1 cellular context compared by ENCODE assay signal in the genomic region with DNA sequence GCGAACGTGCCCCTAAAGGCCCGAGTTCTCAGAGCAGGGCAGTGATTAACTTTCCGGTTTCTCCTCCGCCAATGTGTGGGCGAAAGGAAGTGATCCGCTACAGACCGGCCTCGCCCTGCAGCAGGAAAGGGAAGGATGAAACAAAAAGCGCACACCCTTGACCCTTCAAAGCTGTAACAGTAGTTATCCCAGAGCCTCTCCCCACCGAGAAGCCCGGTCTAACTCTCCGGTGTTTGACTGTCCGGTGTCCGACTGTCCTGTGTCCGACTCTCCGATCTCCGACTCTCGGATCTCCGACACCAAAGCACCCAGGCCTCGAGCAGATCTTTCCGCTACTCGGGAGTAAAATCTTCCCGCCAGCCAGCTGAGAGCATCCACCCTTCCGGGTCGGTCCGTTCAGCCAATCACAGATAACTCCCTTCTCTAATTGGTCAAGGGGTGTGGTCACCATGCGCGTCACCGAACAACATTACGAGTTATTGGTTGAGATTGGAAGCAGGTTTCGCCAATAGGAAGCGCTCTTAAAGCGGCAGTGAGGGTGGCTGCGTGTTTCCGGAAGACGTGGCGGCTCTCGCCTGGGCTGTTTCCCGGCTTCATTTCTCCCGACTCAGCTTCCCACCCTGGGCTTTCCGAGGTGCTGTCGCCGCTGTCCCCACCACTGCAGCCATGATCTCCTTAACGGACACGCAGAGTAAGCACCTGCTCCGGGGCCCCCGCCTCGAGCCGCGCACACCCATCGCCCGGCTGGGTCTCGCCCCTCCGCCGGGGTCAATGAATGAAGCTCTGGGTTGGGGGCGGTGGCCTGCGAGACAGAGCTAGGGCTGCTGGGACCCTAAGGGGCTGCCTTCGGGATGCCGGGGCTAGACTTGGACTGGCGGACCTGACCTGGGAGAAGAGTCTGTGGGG.
TF ChIP-seq lines count a peak whose summit lies in the region.

A gene with protein sequence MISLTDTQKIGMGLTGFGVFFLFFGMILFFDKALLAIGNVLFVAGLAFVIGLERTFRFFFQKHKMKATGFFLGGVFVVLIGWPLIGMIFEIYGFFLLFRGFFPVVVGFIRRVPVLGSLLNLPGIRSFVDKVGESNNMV (plus strand): TSS at position 532 of the 906 bp plus-strand sequence. CDS start 135 bp downstream, at position 667.
Gene RECQL, minus strand, starts transcription at position 378 of the 906 bp plus-strand sequence. CDS start 2,065 bp downstream, outside the sequence.

TF ChIP-seq in HEK293, 187 proteins besides CTCF, POLR2A, EP300 and RAD21 (continued from another document and continues in another):
- TF ChIP-seq ZBTB11 (tag by site-specific recombination; conservative IDR thresholded peaks at IDR 0.05; ENCODE audit: low read depth) = peak; percentile 94
- peak; percentile 8 for TF ChIP-seq ZNF660 (tag by site-specific recombination; IDR thresholded peaks at IDR 0.05)
- no peak for TF ChIP-seq ZNF473 (tag by site-specific recombination; IDR thresholded peaks at IDR 0.05)
- TF ChIP-seq, protein P1, sequence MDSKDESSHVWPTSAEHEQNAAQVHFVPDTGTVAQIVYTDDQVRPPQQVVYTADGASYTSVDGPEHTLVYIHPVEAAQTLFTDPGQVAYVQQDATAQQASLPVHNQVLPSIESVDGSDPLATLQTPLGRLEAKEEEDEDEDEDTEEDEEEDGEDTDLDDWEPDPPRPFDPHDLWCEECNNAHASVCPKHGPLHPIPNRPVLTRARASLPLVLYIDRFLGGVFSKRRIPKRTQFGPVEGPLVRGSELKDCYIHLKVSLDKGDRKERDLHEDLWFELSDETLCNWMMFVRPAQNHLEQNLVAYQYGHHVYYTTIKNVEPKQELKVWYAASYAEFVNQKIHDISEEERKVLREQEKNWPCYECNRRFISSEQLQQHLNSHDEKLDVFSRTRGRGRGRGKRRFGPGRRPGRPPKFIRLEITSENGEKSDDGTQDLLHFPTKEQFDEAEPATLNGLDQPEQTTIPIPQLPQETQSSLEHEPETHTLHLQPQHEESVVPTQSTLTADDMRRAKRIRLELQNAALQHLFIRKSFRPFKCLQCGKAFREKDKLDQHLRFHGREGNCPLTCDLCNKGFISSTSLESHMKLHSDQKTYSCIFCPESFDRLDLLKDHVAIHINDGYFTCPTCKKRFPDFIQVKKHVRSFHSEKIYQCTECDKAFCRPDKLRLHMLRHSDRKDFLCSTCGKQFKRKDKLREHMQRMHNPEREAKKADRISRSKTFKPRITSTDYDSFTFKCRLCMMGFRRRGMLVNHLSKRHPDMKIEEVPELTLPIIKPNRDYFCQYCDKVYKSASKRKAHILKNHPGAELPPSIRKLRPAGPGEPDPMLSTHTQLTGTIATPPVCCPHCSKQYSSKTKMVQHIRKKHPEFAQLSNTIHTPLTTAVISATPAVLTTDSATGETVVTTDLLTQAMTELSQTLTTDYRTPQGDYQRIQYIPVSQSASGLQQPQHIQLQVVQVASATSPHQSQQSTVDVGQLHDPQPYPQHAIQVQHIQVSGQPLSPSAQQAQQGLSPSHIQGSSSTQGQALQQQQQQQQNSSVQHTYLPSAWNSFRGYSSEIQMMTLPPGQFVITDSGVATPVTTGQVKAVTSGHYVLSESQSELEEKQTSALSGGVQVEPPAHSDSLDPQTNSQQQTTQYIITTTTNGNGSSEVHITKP (tag by site-specific recombination; IDR thresholded peaks at IDR 0.05) = no peak
- no peak for TF ChIP-seq ZNF791 (tag by site-specific recombination; IDR thresholded peaks at IDR 0.05)
- TF ChIP-seq ZNF311 (tag by site-specific recombination; IDR thresholded peaks at IDR 0.05; ENCODE audit: borderline replicate concordance) = no peak
- TF ChIP-seq, protein P2, sequence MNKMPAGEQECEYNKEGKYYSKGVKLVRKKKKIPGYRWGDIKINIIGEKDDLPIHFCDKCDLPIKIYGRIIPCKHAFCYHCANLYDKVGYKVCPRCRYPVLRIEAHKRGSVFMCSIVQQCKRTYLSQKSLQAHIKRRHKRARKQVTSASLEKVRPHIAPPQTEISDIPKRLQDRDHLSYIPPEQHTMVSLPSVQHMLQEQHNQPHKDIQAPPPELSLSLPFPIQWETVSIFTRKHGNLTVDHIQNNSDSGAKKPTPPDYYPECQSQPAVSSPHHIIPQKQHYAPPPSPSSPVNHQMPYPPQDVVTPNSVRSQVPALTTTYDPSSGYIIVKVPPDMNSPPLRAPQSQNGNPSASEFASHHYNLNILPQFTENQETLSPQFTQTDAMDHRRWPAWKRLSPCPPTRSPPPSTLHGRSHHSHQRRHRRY (tag by site-specific recombination; IDR thresholded peaks at IDR 0.05) = no peak
- TF ChIP-seq ZNF560 (tag by site-specific recombination; IDR thresholded peaks at IDR 0.05; ENCODE audit: borderline replicate concordance) = no peak
- TF ChIP-seq HOXC10 (CRISPR knock-in tag; IDR thresholded peaks at IDR 0.05) = no peak
- TF ChIP-seq ZNF747 (tag by site-specific recombination; IDR thresholded peaks at IDR 0.05) = no peak
- peak; percentile 47; the same call in 1 of the 2 replicates for TF ChIP-seq ZFP37 (tag by site-specific recombination; IDR thresholded peaks at IDR 0.05)
- 0 out of 2 replicates have a peak, but pooled peaks have one; percentile 9 for TF ChIP-seq ZNF843 (tag by site-specific recombination; IDR thresholded peaks at IDR 0.05)
- no peak for TF ChIP-seq ZNF521 (tag by site-specific recombination; IDR thresholded peaks at IDR 0.05)
- peak; percentile 54; the same call in 1 of the 2 replicates for TF ChIP-seq ZSCAN30 (tag by site-specific recombination; IDR thresholded peaks at IDR 0.05)
- TF ChIP-seq ZNF426 (tag by site-specific recombination; IDR thresholded peaks at IDR 0.05) = no peak
- TF ChIP-seq, protein P3, sequence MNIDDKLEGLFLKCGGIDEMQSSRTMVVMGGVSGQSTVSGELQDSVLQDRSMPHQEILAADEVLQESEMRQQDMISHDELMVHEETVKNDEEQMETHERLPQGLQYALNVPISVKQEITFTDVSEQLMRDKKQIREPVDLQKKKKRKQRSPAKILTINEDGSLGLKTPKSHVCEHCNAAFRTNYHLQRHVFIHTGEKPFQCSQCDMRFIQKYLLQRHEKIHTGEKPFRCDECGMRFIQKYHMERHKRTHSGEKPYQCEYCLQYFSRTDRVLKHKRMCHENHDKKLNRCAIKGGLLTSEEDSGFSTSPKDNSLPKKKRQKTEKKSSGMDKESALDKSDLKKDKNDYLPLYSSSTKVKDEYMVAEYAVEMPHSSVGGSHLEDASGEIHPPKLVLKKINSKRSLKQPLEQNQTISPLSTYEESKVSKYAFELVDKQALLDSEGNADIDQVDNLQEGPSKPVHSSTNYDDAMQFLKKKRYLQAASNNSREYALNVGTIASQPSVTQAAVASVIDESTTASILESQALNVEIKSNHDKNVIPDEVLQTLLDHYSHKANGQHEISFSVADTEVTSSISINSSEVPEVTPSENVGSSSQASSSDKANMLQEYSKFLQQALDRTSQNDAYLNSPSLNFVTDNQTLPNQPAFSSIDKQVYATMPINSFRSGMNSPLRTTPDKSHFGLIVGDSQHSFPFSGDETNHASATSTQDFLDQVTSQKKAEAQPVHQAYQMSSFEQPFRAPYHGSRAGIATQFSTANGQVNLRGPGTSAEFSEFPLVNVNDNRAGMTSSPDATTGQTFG (tag by site-specific recombination; IDR thresholded peaks at IDR 0.05; ENCODE audit: borderline replicate concordance) = no peak
- TF ChIP-seq GLIS1 (tag by site-specific recombination; IDR thresholded peaks at IDR 0.05) = no peak
- peak; percentile 51 for TF ChIP-seq SETDB1 (IDR thresholded peaks at IDR 0.05; ENCODE audit: insufficient read length, low read length)
- TF ChIP-seq ZNF391 (tag by site-specific recombination; IDR thresholded peaks at IDR 0.05; ENCODE audit: borderline replicate concordance, low read depth) = no peak
- TF ChIP-seq ZNF580 (tag by site-specific recombination; IDR thresholded peaks at IDR 0.05) = peak; percentile 68
- TF ChIP-seq, protein P4, sequence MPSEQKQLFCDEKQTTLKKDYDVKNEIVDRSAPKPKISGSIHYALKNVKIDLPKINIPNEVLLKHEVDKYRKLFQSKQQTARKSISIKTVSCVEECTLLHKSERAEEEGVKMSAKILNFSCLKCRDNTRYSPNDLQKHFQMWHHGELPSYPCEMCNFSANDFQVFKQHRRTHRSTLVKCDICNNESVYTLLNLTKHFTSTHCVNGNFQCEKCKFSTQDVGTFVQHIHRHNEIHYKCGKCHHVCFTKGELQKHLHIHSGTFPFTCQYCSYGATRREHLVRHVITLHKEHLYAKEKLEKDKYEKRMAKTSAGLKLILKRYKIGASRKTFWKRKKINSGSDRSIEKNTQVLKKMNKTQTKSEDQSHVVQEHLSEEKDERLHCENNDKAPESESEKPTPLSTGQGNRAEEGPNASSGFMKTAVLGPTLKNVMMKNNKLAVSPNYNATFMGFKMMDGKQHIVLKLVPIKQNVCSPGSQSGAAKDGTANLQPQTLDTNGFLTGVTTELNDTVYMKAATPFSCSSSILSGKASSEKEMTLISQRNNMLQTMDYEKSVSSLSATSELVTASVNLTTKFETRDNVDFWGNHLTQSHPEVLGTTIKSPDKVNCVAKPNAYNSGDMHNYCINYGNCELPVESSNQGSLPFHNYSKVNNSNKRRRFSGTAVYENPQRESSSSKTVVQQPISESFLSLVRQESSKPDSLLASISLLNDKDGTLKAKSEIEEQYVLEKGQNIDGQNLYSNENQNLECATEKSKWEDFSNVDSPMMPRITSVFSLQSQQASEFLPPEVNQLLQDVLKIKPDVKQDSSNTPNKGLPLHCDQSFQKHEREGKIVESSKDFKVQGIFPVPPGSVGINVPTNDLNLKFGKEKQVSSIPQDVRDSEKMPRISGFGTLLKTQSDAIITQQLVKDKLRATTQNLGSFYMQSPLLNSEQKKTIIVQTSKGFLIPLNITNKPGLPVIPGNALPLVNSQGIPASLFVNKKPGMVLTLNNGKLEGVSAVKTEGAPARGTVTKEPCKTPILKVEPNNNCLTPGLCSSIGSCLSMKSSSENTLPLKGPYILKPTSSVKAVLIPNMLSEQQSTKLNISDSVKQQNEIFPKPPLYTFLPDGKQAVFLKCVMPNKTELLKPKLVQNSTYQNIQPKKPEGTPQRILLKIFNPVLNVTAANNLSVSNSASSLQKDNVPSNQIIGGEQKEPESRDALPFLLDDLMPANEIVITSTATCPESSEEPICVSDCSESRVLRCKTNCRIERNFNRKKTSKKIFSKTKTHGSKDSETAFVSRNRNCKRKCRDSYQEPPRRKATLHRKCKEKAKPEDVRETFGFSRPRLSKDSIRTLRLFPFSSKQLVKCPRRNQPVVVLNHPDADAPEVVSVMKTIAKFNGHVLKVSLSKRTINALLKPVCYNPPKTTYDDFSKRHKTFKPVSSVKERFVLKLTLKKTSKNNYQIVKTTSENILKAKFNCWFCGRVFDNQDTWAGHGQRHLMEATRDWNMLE (tag by site-specific recombination; conservative IDR thresholded peaks at IDR 0.05; ENCODE audit: low read depth) = peak; percentile 65
- peak; percentile 58 for TF ChIP-seq ZNF341 (tag by site-specific recombination; IDR thresholded peaks at IDR 0.05; ENCODE audit: low read depth)
- peak; percentile 77 for TF ChIP-seq ZBTB48 (tag by site-specific recombination; IDR thresholded peaks at IDR 0.05)
- no peak for TF ChIP-seq ZSCAN23 (tag by site-specific recombination; IDR thresholded peaks at IDR 0.05)
- peak; percentile 89 for TF ChIP-seq ZBTB17 (tag by site-specific recombination; IDR thresholded peaks at IDR 0.05)
- peak; percentile 35; the same call in 1 of the 2 replicates for TF ChIP-seq SP7 (tag by site-specific recombination; IDR thresholded peaks at IDR 0.05)
- no peak for TF ChIP-seq ZNF10 (tag by site-specific recombination; IDR thresholded peaks at IDR 0.05)
- TF ChIP-seq KLF16 (tag by site-specific recombination; IDR thresholded peaks at IDR 0.05) = peak; percentile 62; the same call in 1 of the 2 replicates
- no peak for TF ChIP-seq ZNF211 (tag by site-specific recombination; IDR thresholded peaks at IDR 0.05; ENCODE audit: low read depth)
- no peak for TF ChIP-seq ZNF121 (tag by site-specific recombination; IDR thresholded peaks at IDR 0.05)
- TF ChIP-seq SP2 (tag by site-specific recombination; IDR thresholded peaks at IDR 0.05) = peak; percentile 89
- no peak for TF ChIP-seq ZNF624 (tag by site-specific recombination; IDR thresholded peaks at IDR 0.05)
- peak; percentile 59 for TF ChIP-seq PRDM1 (tag by site-specific recombination; IDR thresholded peaks at IDR 0.05)
- 0 out of 2 replicates have a peak, but pooled peaks have one; percentile 25 for TF ChIP-seq ZNF610 (tag by site-specific recombination; IDR thresholded peaks at IDR 0.05; ENCODE audit: borderline replicate concordance)
- peak; percentile 43; the same call in 1 of the 2 replicates for TF ChIP-seq GLIS2 (tag by site-specific recombination; IDR thresholded peaks at IDR 0.05)
- no peak for TF ChIP-seq HOXD13 (CRISPR knock-in tag; IDR thresholded peaks at IDR 0.05; ENCODE audit: borderline replicate concordance)
- TF ChIP-seq SALL2 (tag by site-specific recombination; IDR thresholded peaks at IDR 0.05; ENCODE audit: borderline replicate concordance) = no peak
- TF ChIP-seq MEIS1 (CRISPR knock-in tag; IDR thresholded peaks at IDR 0.05; ENCODE audit: borderline replicate concordance) = no peak
- TF ChIP-seq ZNF561 (tag by site-specific recombination; IDR thresholded peaks at IDR 0.05; ENCODE audit: borderline replicate concordance) = peak; percentile 55
- peak; percentile 91 for TF ChIP-seq KLF8 (tag by site-specific recombination; IDR thresholded peaks at IDR 0.05)
- no peak for TF ChIP-seq ZNF133 (tag by site-specific recombination; IDR thresholded peaks at IDR 0.05)
- peak; percentile 14; the same call in 1 of the 2 replicates for TF ChIP-seq ZNF24 (tag by site-specific recombination; IDR thresholded peaks at IDR 0.05)
- TF ChIP-seq ZFHX2 (tag by site-specific recombination; conservative IDR thresholded peaks at IDR 0.05) = peak; percentile 71
- TF ChIP-seq ZNF423 (tag by site-specific recombination; IDR thresholded peaks at IDR 0.05) = no peak
- no peak for TF ChIP-seq ZNF223 (tag by site-specific recombination; IDR thresholded peaks at IDR 0.05)
- no peak for TF ChIP-seq ZNF416 (tag by site-specific recombination; IDR thresholded peaks at IDR 0.05)
